ENCODE assay signal across 9 cellular contexts in the genomic region with DNA sequence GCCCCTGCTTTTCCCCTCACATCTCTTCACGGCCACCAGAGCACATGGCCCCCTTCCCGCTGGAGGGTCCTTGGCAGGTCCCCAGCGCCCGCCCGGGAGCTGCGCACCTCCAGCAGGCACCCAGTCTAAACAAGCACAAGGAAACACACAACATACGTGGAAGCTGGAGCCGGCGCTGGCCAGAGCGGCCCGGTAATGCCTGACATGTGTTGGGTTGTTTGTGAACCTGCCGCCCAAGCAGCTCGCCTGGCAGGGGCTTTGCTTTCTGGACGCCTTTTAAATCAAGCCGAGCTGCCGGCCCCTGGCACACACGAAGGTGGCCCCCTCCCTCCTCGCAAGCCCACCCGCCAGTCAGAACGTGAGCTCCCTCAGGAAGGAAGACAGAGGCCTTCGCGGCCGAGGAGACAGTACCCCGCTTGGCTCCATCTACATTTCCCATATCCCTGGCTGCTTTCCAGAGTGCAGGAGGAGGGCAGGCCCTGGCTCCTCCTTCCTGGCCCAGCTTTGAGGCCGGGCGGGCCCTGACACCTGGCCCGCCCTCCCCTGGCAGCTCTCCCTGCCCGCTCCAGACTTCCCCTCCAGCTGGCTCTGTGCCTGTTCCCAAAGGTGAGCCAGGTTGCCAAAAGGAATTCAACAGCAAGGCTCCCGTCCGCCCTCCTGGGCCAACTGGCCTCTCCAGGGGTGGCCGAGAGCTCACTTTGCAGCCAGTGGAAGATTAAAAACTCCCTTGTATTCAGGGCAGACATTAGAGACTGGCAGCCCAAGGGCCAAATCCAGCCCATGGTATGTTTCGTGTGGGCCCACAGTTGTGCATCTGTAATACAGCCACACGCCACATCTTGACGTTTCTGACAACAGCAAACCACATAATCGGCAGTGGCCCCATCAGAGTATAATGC. TPM values are rescaled to one million over a fixed set of nuclear protein-coding genes. Genes with fewer than 3 reads are reported as not detected.
DNase-seq lines count a peak whose midpoint lies in the region; ATAC-seq and TF ChIP-seq lines count a peak whose summit lies in the region.
"Had no signal": no experiment of that assay in that cellular context is flagged by ENCODE, and none has a peak within 500 bp of the region (broad histone marks: within the 10 kb centered on the region; RNA-seq: fewer than 3 reads in every experiment).

No MANE protein-coding gene starts in this region.

- TF ChIP-seq CTCF in BE2C (IDR thresholded peaks at IDR 0.05; ENCODE audit: low read depth, low read length): no peak
- no peak for TF ChIP-seq CTCF in choroid plexus epithelial cell (conservative IDR thresholded peaks at IDR 0.05; ENCODE audit: low read depth, low read length)
- TF ChIP-seq CTCF in A673 (conservative IDR thresholded peaks at IDR 0.05; ENCODE audit: low read depth, low read length): no peak

- H3K4me1 ChIP-seq in BE2C (peaks cover 30% of the 10 kb centered on the region), mesenchymal stem cell (ENCODE audit: control insufficient read depth, insufficient read depth, low read depth, low read length) (peaks cover 11% of the 10 kb centered on the region), A673 (ENCODE audit: insufficient read depth, low read length, poor library complexity, severe bottlenecking) (no peaks in the 10 kb centered on the region)

- 88% methylated on average over 35 of the region's 35 CpGs for WGBS in mesenchymal stem cell

- no peak overlapping the region for H3K23ac ChIP-seq in mesenchymal stem cell (ENCODE audit: low read length in 2 of 2)

- no peak for ATAC-seq in HG03196 (IDR thresholded peaks at IDR 0.05; ENCODE audit: unreplicated experiment)

- H3K27ac ChIP-seq in mesenchymal stem cell (ENCODE audit: low read length, poor library complexity, severe bottlenecking): no peak overlapping the region
- no peak overlapping the region for H3K27ac ChIP-seq in A673 (ENCODE audit: low read depth, low read length, poor library complexity, severe bottlenecking)

- H3K4me3 ChIP-seq in BE2C (ENCODE audit: low read depth, low read length): peak overlapping the region; percentile 22; the same call in 1 of the 2 replicates
- no peak overlapping the region for H3K4me3 ChIP-seq in choroid plexus epithelial cell (ENCODE audit: low read depth, low read length)
- H3K4me3 ChIP-seq in mesenchymal stem cell (ENCODE audit: insufficient read depth in 1 of 2, low read depth in 1 of 2, low read length in 2 of 2): no peak overlapping the region
- H3K4me3 ChIP-seq in A673 (ENCODE audit: low read depth, low read length, poor library complexity, severe bottlenecking): no peak overlapping the region

- intact Hi-C loops in A673 (cut with micrococcal nuclease; ENCODE audit: unreplicated experiment): no loop called here

- H3K14ac ChIP-seq in mesenchymal stem cell (ENCODE audit: low read length in 2 of 2): no peak overlapping the region

- H3K27me3 ChIP-seq in BE2C (no peaks in the 10 kb centered on the region), mesenchymal stem cell (ENCODE audit: control insufficient read depth in 1 of 2, insufficient read depth in 1 of 2, low read length in 2 of 2) (no peaks in the 10 kb centered on the region), A673 (replicated peaks; ENCODE audit: insufficient read depth, low read depth, low read length, poor library complexity) (no peaks in the 10 kb centered on the region)

- no peak overlapping the region for H3K4me2 ChIP-seq in mesenchymal stem cell (ENCODE audit: low read length, poor library complexity, severe bottlenecking)

- H3K9me3 ChIP-seq in BE2C (no peaks in the 10 kb centered on the region), mesenchymal stem cell (ENCODE audit: control insufficient read depth, low read length) (no peaks in the 10 kb centered on the region), A673 (ENCODE audit: low read depth, low read length, poor library complexity, severe bottlenecking) (no peaks in the 10 kb centered on the region)

- no peak overlapping the region for H3K4ac ChIP-seq in mesenchymal stem cell (ENCODE audit: low read depth in 1 of 2, low read length in 2 of 2)

- peak; percentile 72 for DNase-seq in BE2C
- DNase-seq in NCI-H2107 treated with DMSO at 0.1 percent for 48 hours (lab: John Stamatoyannopoulos, UW; ENCODE audit: unreplicated experiment): peak; percentile 43
- peak; percentile 57 for DNase-seq in choroid plexus epithelial cell (ENCODE audit: low read depth)
- DNase-seq in mesenchymal stem cell: no peak
- no peak for DNase-seq in NOMO-1 treated with DMSO at 0.1 percent for 48 hours (lab: John Stamatoyannopoulos, UW; ENCODE audit: unreplicated experiment)
- no peak for DNase-seq in A673 (ENCODE audit: low spot score)
- DNase-seq in AG20443 (ENCODE audit: low spot score): no peak
- DNase-seq: CD8-positive, alpha-beta memory T cell had no signal

- no peak overlapping the region for H2AFZ ChIP-seq in mesenchymal stem cell (ENCODE audit: low read depth, low read length)

- no peaks in the 10 kb centered on the region for H3K79me1 ChIP-seq in mesenchymal stem cell (replicated peaks; ENCODE audit: low read length, poor library complexity, severe bottlenecking)

- no peak overlapping the region for H3K9ac ChIP-seq in mesenchymal stem cell (ENCODE audit: low read length)

- H2BK12ac ChIP-seq in mesenchymal stem cell (ENCODE audit: low read length in 2 of 2): no peak overlapping the region

- POLR2A ChIA-PET in A673 (lab: Charles Lee; ENCODE audit: low non-redundant PET): no interaction called here

- no TSS peak for BruUV-seq in A673 (replicated peaks; lab: Mats Ljungman, UMichigan)

- no peak overlapping the region for H2AK5ac ChIP-seq in mesenchymal stem cell (ENCODE audit: low read length, severe bottlenecking)

- H2BK15ac ChIP-seq in mesenchymal stem cell (ENCODE audit: low read depth, poor library complexity, severe bottlenecking): peak overlapping the region; percentile 57

- no peak overlapping the region for H2BK5ac ChIP-seq in mesenchymal stem cell (ENCODE audit: low read depth, low read length, poor library complexity, severe bottlenecking)

- H4K8ac ChIP-seq in mesenchymal stem cell (ENCODE audit: low read length): peak overlapping the region; percentile 38

- no peak overlapping the region for H3K18ac ChIP-seq in mesenchymal stem cell (ENCODE audit: low read depth in 1 of 2, low read length in 2 of 2)

- H2BK120ac ChIP-seq in mesenchymal stem cell (ENCODE audit: low read depth, low read length): no peak overlapping the region

- H3K36me3 ChIP-seq in BE2C (no peaks in the 10 kb centered on the region), mesenchymal stem cell (ENCODE audit: control insufficient read depth in 1 of 2, insufficient read depth in 2 of 2, low read depth in 1 of 2, low read length in 2 of 2) (peaks cover 0 to 3% of the 10 kb centered on the region in 2 experiments), A673 (ENCODE audit: insufficient read depth, low read length, poor library complexity, severe bottlenecking) (no peaks in the 10 kb centered on the region)

- H4K91ac ChIP-seq in mesenchymal stem cell (ENCODE audit: low read length): no peak overlapping the region

- CTCF ChIA-PET in A673 (lab: Charles Lee): interaction anchor here (0.5 kb wide), 1 partner anchor 28 kb away, joined by 5 read pairs; no protein-coding TSS in a partner anchor

RNA-seq across cellular contexts. Expression of a gene that starts 28.7 kb away (rescaled TPM):
- 1.2 TPM for polyA plus RNA-seq in BE2C (2012; ENCODE audit: insufficient read depth, insufficient read length, low read depth)
- not detected for polyA plus RNA-seq in mesenchymal stem cell (2013, experiment 1 of 2)
- not detected for polyA plus RNA-seq in mesenchymal stem cell (2013, experiment 2 of 2)
- not detected in 2 replicates for total RNA-seq in A673 (2021)
- total RNA-seq: CD8-positive, alpha-beta memory T cell had no signal
- polyA plus RNA-seq: CD8-positive, alpha-beta memory T cell had no signal

Comparison
In these comparisons a context has a peak if more than half of its experiments do, and no peak if none do; other contexts are left out.
1. DNase-seq: peak in BE2C (single experiment), NCI-H2107 treated with DMSO at 0.1 percent for 48 hours (single experiment) and choroid plexus epithelial cell (single experiment); none in mesenchymal stem cell (single experiment), NOMO-1 treated with DMSO at 0.1 percent for 48 hours (single experiment), A673 (single experiment) and AG20443 (single experiment).